In genomic region chr10:110643670-110644597, GRCh38 we compare ENCODE assay signal across 8 cellular contexts. TPM values are rescaled to one million over a fixed set of nuclear protein-coding genes. Genes with fewer than 3 reads are reported as not detected.
DNase-seq lines count a peak whose midpoint lies in the region; ATAC-seq, FAIRE-seq and TF ChIP-seq lines count a peak whose summit lies in the region.

Gene RBM20, plus strand, starts transcription at chr10:110644336. Its CDS starts 119 bp downstream, at chr10:110644455.

- TF ChIP-seq POLR2A in H54 (IDR thresholded peaks at IDR 0.05; ENCODE audit: low read depth, low read length), result no peak

- H3K9me3 ChIP-seq in CD4-positive, CD25-positive, alpha-beta regulatory T cell (ENCODE audit: control insufficient read depth in 2 of 2, low read length in 2 of 2), result no peaks in the 10 kb centered on the region
- H3K9me3 ChIP-seq in endodermal cell (ENCODE audit: control insufficient read depth, low read length) (no peaks in the 10 kb centered on the region), mucosa of rectum (ENCODE audit: control insufficient read depth in 2 of 2, low read length in 2 of 2) (no peaks in the 10 kb centered on the region)

- H3K4me1 Mint-ChIP-seq in CD4-positive, CD25-positive, alpha-beta regulatory T cell, result peaks cover 4 to 39% (median 16%) of the 10 kb centered on the region in 4 donors
- peaks cover 38% of the 10 kb centered on the region for H3K4me1 Mint-ChIP-seq in endodermal cell

- TF ChIP-seq CTCF in VCaP (conservative IDR thresholded peaks at IDR 0.05) (no peak), endodermal cell (conservative IDR thresholded peaks at IDR 0.05) (no peak), D721Med (IDR thresholded peaks at IDR 0.05; ENCODE audit: insufficient read depth, missing control alignments) (no peak)

- peak within 1 kb of the TSS; percentile 52 to 85 (median 82) for H3K4me3 Mint-ChIP-seq in CD4-positive, CD25-positive, alpha-beta regulatory T cell
- H3K4me3 Mint-ChIP-seq in endodermal cell, result peak within 1 kb of the TSS; percentile 77

- H3K4me3 ChIP-seq in CD4-positive, CD25-positive, alpha-beta regulatory T cell (ENCODE audit: low read depth, low read length), result peak within 1 kb of the TSS; percentile 41
- peak within 1 kb of the TSS; percentile 85 for H3K4me3 ChIP-seq in endodermal cell (ENCODE audit: low read length)
- peak within 1 kb of the TSS; percentile 43 to 57 for H3K4me3 ChIP-seq in mucosa of rectum (ENCODE audit: low read length in 2 of 2)

- H3K9ac ChIP-seq in endodermal cell (ENCODE audit: extremely low read depth, low read length, poor library complexity, severe bottlenecking) (peak within 1 kb of the TSS; percentile 47), mucosa of rectum (ENCODE audit: low read depth in 1 of 2, low read length in 2 of 2) (no peak within 1 kb of the TSS)

- peak; percentile 28 to 44 for ATAC-seq in CD4-positive, CD25-positive, alpha-beta regulatory T cell (ENCODE audit: low read depth in 2 of 2)
- no peak for ATAC-seq in GM18520 (IDR thresholded peaks at IDR 0.05; ENCODE audit: unreplicated experiment)

- no peak within 1 kb of the TSS for H3K27ac Mint-ChIP-seq in CD4-positive, CD25-positive, alpha-beta regulatory T cell
- H3K27ac Mint-ChIP-seq in endodermal cell, result peak within 1 kb of the TSS; percentile 85

- peaks cover 0 to 4% (median 0%) of the 10 kb centered on the region in 7 donors for H3K9me3 Mint-ChIP-seq in CD4-positive, CD25-positive, alpha-beta regulatory T cell
- H3K9me3 Mint-ChIP-seq in endodermal cell, result no peaks in the 10 kb centered on the region

- H3K27me3 ChIP-seq in CD4-positive, CD25-positive, alpha-beta regulatory T cell (ENCODE audit: control insufficient read depth, insufficient read depth, low read length), result peaks cover 49% of the 10 kb centered on the region
- peaks cover 32% of the 10 kb centered on the region for H3K27me3 ChIP-seq in endodermal cell (ENCODE audit: control insufficient read depth, insufficient read depth, low read length, poor library complexity, severe bottlenecking)
- peaks cover 40 to 57% of the 10 kb centered on the region in 2 donors for H3K27me3 ChIP-seq in mucosa of rectum (ENCODE audit: control insufficient read depth in 2 of 2, insufficient read depth in 2 of 2, low read length in 2 of 2)

- H3K4me1 ChIP-seq in CD4-positive, CD25-positive, alpha-beta regulatory T cell (ENCODE audit: control insufficient read depth, insufficient read depth, low read length, poor library complexity, severe bottlenecking), result peaks cover 28% of the 10 kb centered on the region
- H3K4me1 ChIP-seq in endodermal cell (ENCODE audit: control insufficient read depth, insufficient read depth, low read length), result peaks cover 14% of the 10 kb centered on the region
- peaks cover 6% of the 10 kb centered on the region in 2 donors for H3K4me1 ChIP-seq in mucosa of rectum (ENCODE audit: control insufficient read depth in 2 of 2, insufficient read depth in 2 of 2, low read length in 2 of 2)

- FAIRE-seq in H54 (lab: Jason Lieb, UNC), result no peak
- no peak for FAIRE-seq in urothelium cell line (lab: Jason Lieb, UNC)
- FAIRE-seq in D721Med (lab: Jason Lieb, UNC), result no peak

- DNase-seq in CD4-positive, CD25-positive, alpha-beta regulatory T cell, result peak in 2 of 3 donors; percentile 22 to 30
- DNase-seq in H54 (ENCODE audit: insufficient read length, low spot score) (peak; percentile 30), endodermal cell (peak; percentile 84), urothelium cell line (ENCODE audit: low spot score) (peak; percentile 32), D721Med (ENCODE audit: insufficient read length, low spot score) (no peak)

- no peaks in the 10 kb centered on the region for H3K36me3 ChIP-seq in CD4-positive, CD25-positive, alpha-beta regulatory T cell (ENCODE audit: control insufficient read depth, insufficient read depth, low read length)
- H3K36me3 ChIP-seq in endodermal cell (ENCODE audit: control insufficient read depth, insufficient read depth, low read length), result no peaks in the 10 kb centered on the region
- H3K36me3 ChIP-seq in mucosa of rectum (ENCODE audit: control insufficient read depth in 2 of 2, insufficient read depth in 2 of 2, low read length in 2 of 2), result no peaks in the 10 kb centered on the region

- H3K27ac ChIP-seq in CD4-positive, CD25-positive, alpha-beta regulatory T cell (ENCODE audit: insufficient read depth, low read length, poor library complexity, severe bottlenecking), result no peak within 1 kb of the TSS
- H3K27ac ChIP-seq in VCaP, result peak within 1 kb of the TSS; percentile 41
- no peak within 1 kb of the TSS for H3K27ac ChIP-seq in endodermal cell (ENCODE audit: low read depth, low read length)
- H3K27ac ChIP-seq in mucosa of rectum (ENCODE audit: low read depth in 2 of 2, low read length in 2 of 2), result no peak within 1 kb of the TSS

- H3K27me3 Mint-ChIP-seq in CD4-positive, CD25-positive, alpha-beta regulatory T cell, result peaks cover 70% of the 10 kb centered on the region
- peaks cover 32% of the 10 kb centered on the region for H3K27me3 Mint-ChIP-seq in endodermal cell (ENCODE audit: insufficient read depth)

- WGBS in endodermal cell (ENCODE audit: insufficient coverage in 1 of 2, insufficient read length in 1 of 2), 2 experiments, result 0% methylated on average over 19 to 105 of the region's 105 CpGs

- H3K36me3 Mint-ChIP-seq in CD4-positive, CD25-positive, alpha-beta regulatory T cell, result no peaks in the 10 kb centered on the region
- no peaks in the 10 kb centered on the region for H3K36me3 Mint-ChIP-seq in endodermal cell (ENCODE audit: low read depth)

RNA-seq across cellular contexts. Expression of gene RBM20, which starts in this region (rescaled TPM):
- total RNA-seq in CD4-positive, CD25-positive, alpha-beta regulatory T cell, result 0.72 TPM
- under 1 TPM in 1 of 4 donors, not detected in 3; 0.15 TPM for polyA plus RNA-seq in CD4-positive, CD25-positive, alpha-beta regulatory T cell
- 1 to 10 TPM; 6.2 to 7.0 TPM for total RNA-seq in endodermal cell
- polyA plus RNA-seq in endodermal cell (2013, experiment 1 of 2), result 1.6 TPM
- 1.9 TPM for polyA plus RNA-seq in endodermal cell (2013, experiment 2 of 2)

Comparison
In these comparisons a context has a peak if more than half of its experiments do, and no peak if none do; other contexts are left out.
1. Peak in DNase-seq, ATAC-seq and H3K4me3 ChIP-seq in CD4-positive, CD25-positive, alpha-beta regulatory T cell; RNA of the gene not detected or under 1 TPM.